17 cellular contexts compared by ENCODE assay signal in genomic region chr10:118264838-118265470, GRCh38.
DNase-seq lines count a peak whose midpoint lies in the region; TF ChIP-seq lines count a peak whose summit lies in the region.
"Had no signal": no experiment of that assay in that cellular context is flagged by ENCODE, and none has a peak within 500 bp of the region (broad histone marks: within the 10 kb centered on the region; RNA-seq: fewer than 3 reads in every experiment).

No MANE protein-coding gene starts in this region.

- peaks cover 95% of the 10 kb centered on the region for H3K27me3 Mint-ChIP-seq in progenitor cell of endocrine pancreas

- intact Hi-C loops in cardiac septum (cut with DNase I): no loop called here

- DNase-seq in NCI-H748 (lab: John Stamatoyannopoulos, UW; ENCODE audit: unreplicated experiment) (peak; percentile 27), NCI-H748 treated with DMSO at 0.1 percent for 48 hours (lab: John Stamatoyannopoulos, UW) (no peak), RPMI7951 (ENCODE audit: low read depth) (peak; percentile 39), islet precursor cell (peak; percentile 51), inferior parietal cortex (ENCODE audit: extremely low spot score) (no peak), cardiac septum (ENCODE audit: low spot score) (no peak), progenitor cell of endocrine pancreas (ENCODE audit: low spot score, unreplicated experiment) (no peak), hypothalamus (lab: John Stamatoyannopoulos, UW) (no peak)
- DNase-seq: 8988T; Caco-2; CD4-positive, alpha-beta T cell; DMS153; GF-D8; HFFc6; NCI-H187 treated with DMSO at 0.1 percent for 48 hours; NCI-H526; SHP77 had no signal

- H3K4me1 Mint-ChIP-seq in progenitor cell of endocrine pancreas (ENCODE audit: low read depth): no peaks in the 10 kb centered on the region

- no peak for TF ChIP-seq CTCF in progenitor cell of endocrine pancreas (IDR thresholded peaks at IDR 0.05; ENCODE audit: unreplicated experiment)

- no peak overlapping the region for H3K27ac Mint-ChIP-seq in progenitor cell of endocrine pancreas
- H3K27ac Mint-ChIP-seq: CD4-positive, alpha-beta T cell; HFFc6 had no signal

- no peaks in the 10 kb centered on the region for H3K36me3 Mint-ChIP-seq in progenitor cell of endocrine pancreas (ENCODE audit: insufficient read depth)

- no peak overlapping the region for H3K4me3 Mint-ChIP-seq in progenitor cell of endocrine pancreas (ENCODE audit: low read depth)
- H3K4me3 Mint-ChIP-seq: CD4-positive, alpha-beta T cell; HFFc6 had no signal

- no peaks in the 10 kb centered on the region for H3K9me3 Mint-ChIP-seq in progenitor cell of endocrine pancreas (ENCODE audit: low read depth)
- H3K9me3 Mint-ChIP-seq: CD4-positive, alpha-beta T cell; HFFc6 had no signal

Comparison
In these comparisons a context has a peak if more than half of its experiments do, and no peak if none do; other contexts are left out.
1. DNase-seq: peak in NCI-H748 (single experiment), RPMI7951 (single experiment) and islet precursor cell (single experiment); none in NCI-H748 treated with DMSO at 0.1 percent for 48 hours (single experiment), inferior parietal cortex (single experiment), cardiac septum (single experiment), progenitor cell of endocrine pancreas (single experiment) and hypothalamus (0 of 51).